In genomic region chr19:35495107-35496064, GRCh38 we compare ENCODE assay signal across 8 cellular contexts. TPM values are rescaled to one million over a fixed set of nuclear protein-coding genes. Genes with fewer than 3 reads are reported as not detected.
DNase-seq lines count a peak whose midpoint lies in the region; ATAC-seq and TF ChIP-seq lines count a peak whose summit lies in the region.

No MANE protein-coding gene starts in this region.

- H3K27ac Mint-ChIP-seq in WTC11: peak overlapping the region; percentile 52; the same call in 1 of the 2 replicates

- POLR2A ChIA-PET in WTC11 (lab: Charles Lee): interaction anchor here (0.6 to 1.0 kb wide), 3 partner anchors 15 to 61 kb away, joined by 3 to 4 read pairs (median 4); no protein-coding TSS in a partner anchor

- peaks cover 13% of the 10 kb centered on the region for H3K27me3 Mint-ChIP-seq in WTC11 (ENCODE audit: low read depth)

- H3K9me3 Mint-ChIP-seq in WTC11: no peaks in the 10 kb centered on the region

- H3K4me3 Mint-ChIP-seq in WTC11: no peak overlapping the region

- ATAC-seq in WTC11: peak; percentile 92

- CTCF ChIA-PET in WTC11 (lab: Charles Lee): interaction anchor here (0.6 to 3.0 kb wide), 63 partner anchors 8 to 510 kb away, joined by 3 to 33 read pairs (median 4); partner anchors contain the start of genes COX6B1, DMKN, FFAR2 and FFAR3

- peaks cover 30% of the 10 kb centered on the region for H3K36me3 Mint-ChIP-seq in WTC11

- H3K4me1 Mint-ChIP-seq in WTC11: peaks cover 9% of the 10 kb centered on the region

- DNase-seq in NCI-H748 (lab: John Stamatoyannopoulos, UW; ENCODE audit: unreplicated experiment): peak; percentile 65
- no peak for DNase-seq in NCI-H748 treated with DMSO at 0.1 percent for 48 hours (lab: John Stamatoyannopoulos, UW)
- DNase-seq in MV-4-11 (lab: John Stamatoyannopoulos, UW): peak; percentile 50
- peak; percentile 68 for DNase-seq in WTC11 (ENCODE audit: low spot score)
- DNase-seq in T47D (ENCODE audit: low read depth in 1 of 2, low spot score in 1 of 2): peak; percentile 73 to 81
- DNase-seq in islet precursor cell: peak; percentile 84
- DNase-seq in stimulated activated CD4-positive, alpha-beta T cell treated with anti-CD3 and anti-CD28 coated beads, Interleukin-1b, Interleukin-23, amount 100 ng/mL, for 4 hours (ENCODE audit: low read depth in 2 of 2): peak; percentile 75 to 85
- DNase-seq in NCI-H2107 (lab: John Stamatoyannopoulos, UW): no peak

- peak; percentile 91 for TF ChIP-seq CTCF in WTC11 (IDR thresholded peaks at IDR 0.05)

- in situ Hi-C loops in T47D (cut with HindIII; ENCODE audit: low pct_unique_long_range_greater_than_20kb, low sequenced_read_pairs): no loop called here

TF ChIP-seq in WTC11, 78 proteins besides CTCF, POLR2A, EP300 and RAD21 (continues in another document):
- TF ChIP-seq ZNF121 (CRISPR knock-in tag; IDR thresholded peaks at IDR 0.05) (no peak), CREM (CRISPR knock-in tag; IDR thresholded peaks at IDR 0.05) (no peak), PRRX2 (CRISPR knock-in tag; IDR thresholded peaks at IDR 0.05) (0 out of 2 replicates have a peak, but pooled peaks have one; percentile 37), SOX15 (CRISPR knock-in tag; IDR thresholded peaks at IDR 0.05) (no peak), FOXP4 (CRISPR knock-in tag; IDR thresholded peaks at IDR 0.05) (no peak), AR (CRISPR knock-in tag; IDR thresholded peaks at IDR 0.05) (no peak), HMGXB4 (CRISPR knock-in tag; IDR thresholded peaks at IDR 0.05) (0 out of 2 replicates have a peak, but pooled peaks have one; percentile 30), ZSCAN18 (CRISPR knock-in tag; IDR thresholded peaks at IDR 0.05) (no peak), NFATC4 (CRISPR knock-in tag; IDR thresholded peaks at IDR 0.05) (no peak)
- TF ChIP-seq, protein P1, sequence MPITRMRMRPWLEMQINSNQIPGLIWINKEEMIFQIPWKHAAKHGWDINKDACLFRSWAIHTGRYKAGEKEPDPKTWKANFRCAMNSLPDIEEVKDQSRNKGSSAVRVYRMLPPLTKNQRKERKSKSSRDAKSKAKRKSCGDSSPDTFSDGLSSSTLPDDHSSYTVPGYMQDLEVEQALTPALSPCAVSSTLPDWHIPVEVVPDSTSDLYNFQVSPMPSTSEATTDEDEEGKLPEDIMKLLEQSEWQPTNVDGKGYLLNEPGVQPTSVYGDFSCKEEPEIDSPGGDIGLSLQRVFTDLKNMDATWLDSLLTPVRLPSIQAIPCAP (CRISPR knock-in tag; IDR thresholded peaks at IDR 0.05): no peak
- TF ChIP-seq, protein P2, sequence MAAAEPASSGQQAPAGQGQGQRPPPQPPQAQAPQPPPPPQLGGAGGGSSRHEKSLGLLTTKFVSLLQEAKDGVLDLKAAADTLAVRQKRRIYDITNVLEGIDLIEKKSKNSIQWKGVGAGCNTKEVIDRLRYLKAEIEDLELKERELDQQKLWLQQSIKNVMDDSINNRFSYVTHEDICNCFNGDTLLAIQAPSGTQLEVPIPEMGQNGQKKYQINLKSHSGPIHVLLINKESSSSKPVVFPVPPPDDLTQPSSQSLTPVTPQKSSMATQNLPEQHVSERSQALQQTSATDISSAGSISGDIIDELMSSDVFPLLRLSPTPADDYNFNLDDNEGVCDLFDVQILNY (CRISPR knock-in tag; IDR thresholded peaks at IDR 0.05): 0 out of 2 replicates have a peak, but pooled peaks have one; percentile 46
- TF ChIP-seq, protein P3, sequence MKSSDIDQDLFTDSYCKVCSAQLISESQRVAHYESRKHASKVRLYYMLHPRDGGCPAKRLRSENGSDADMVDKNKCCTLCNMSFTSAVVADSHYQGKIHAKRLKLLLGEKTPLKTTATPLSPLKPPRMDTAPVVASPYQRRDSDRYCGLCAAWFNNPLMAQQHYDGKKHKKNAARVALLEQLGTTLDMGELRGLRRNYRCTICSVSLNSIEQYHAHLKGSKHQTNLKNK (CRISPR knock-in tag; IDR thresholded peaks at IDR 0.05): no peak

RNA-seq across cellular contexts. Expression of gene KRTDAP, which starts 5.1 kb away (rescaled TPM):
- total RNA-seq in WTC11 (2021): 1.3 to 3.2 TPM (median 1.7 TPM) in 3 replicates

RNA-seq across cellular contexts. Expression of gene DMKN, which starts 18.1 kb away (rescaled TPM):
- total RNA-seq in WTC11 (2021): 284 to 302 TPM (median 285 TPM) in 3 replicates

RNA-seq across cellular contexts. Expression of gene SBSN, which starts 32.7 kb away (rescaled TPM):
- 0.15 to 0.39 TPM in 2 of 3 replicates, not detected in the other for total RNA-seq in WTC11 (2021)

RNA-seq across cellular contexts. Expression of gene GAPDHS, which starts 37.9 kb away (rescaled TPM):
- 0.20 to 0.30 TPM in 2 of 3 replicates, not detected in the other for total RNA-seq in WTC11 (2021)

RNA-seq across cellular contexts. Expression of gene FFAR2, which starts 47.3 kb away (rescaled TPM):
- not detected in 3 replicates for total RNA-seq in WTC11 (2021)

Comparison
In these comparisons a context has a peak if more than half of its experiments do, and no peak if none do; other contexts are left out.
1. DNase-seq: peak in NCI-H748 (single experiment), MV-4-11 (single experiment), WTC11 (single experiment), T47D (2 of 2), islet precursor cell (single experiment) and stimulated activated CD4-positive, alpha-beta T cell treated with anti-CD3 and anti-CD28 coated beads, Interleukin-1b, Interleukin-23, amount 100 ng/mL, for 4 hours (2 of 2); none in NCI-H748 treated with DMSO at 0.1 percent for 48 hours (single experiment) and NCI-H2107 (single experiment).